11 cellular contexts compared by ENCODE assay signal in the genomic region with DNA sequence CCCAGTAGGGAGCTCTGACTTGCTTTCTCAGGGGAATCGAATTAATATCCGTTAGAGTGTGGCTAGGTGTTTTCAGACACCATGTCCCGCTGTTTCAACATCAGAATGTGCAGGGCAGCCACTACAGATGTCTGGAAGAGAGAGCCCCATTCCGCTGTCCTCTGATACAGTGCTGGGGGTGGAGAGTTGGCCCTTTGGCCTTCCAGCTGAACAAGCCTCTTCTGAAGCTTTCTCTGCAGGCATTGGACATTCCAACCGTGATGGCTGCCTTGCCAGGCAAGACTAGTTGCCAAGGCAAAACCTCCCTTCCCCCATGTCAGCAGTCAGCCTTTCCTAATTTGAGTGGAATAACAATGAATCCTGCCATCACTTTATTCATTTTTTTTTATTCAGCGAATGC. TPM values are rescaled to one million over a fixed set of nuclear protein-coding genes. Genes with fewer than 3 reads are reported as not detected.
DNase-seq lines count a peak whose midpoint lies in the region; ATAC-seq and TF ChIP-seq lines count a peak whose summit lies in the region.
"Had no signal": no experiment of that assay in that cellular context is flagged by ENCODE, and none has a peak within 500 bp of the region (broad histone marks: within the 10 kb centered on the region; RNA-seq: fewer than 3 reads in every experiment).

No MANE protein-coding gene starts in this region.

- H3K36me3 Mint-ChIP-seq in activated naive CD8-positive, alpha-beta T cell treated with anti-CD3 and anti-CD28 coated beads, Interleukin-2, amount 10 ng/mL, durations not matched to agents 7 days and 5 days = peaks cover 17% of the 10 kb centered on the region

- DNase-seq in cardiac muscle cell (ENCODE audit: low read depth in 1 of 2, low spot score in 1 of 2) (peak; percentile 42 to 74), right atrium auricular region (ENCODE audit: low spot score) (no peak), right lobe of liver (peak; percentile 65 to 91 (median 87)), vagina (ENCODE audit: extremely low spot score in 2 of 2) (no peak), COR-L47 (lab: John Stamatoyannopoulos, UW) (no peak)
- no peak for DNase-seq in activated naive CD8-positive, alpha-beta T cell treated with anti-CD3 and anti-CD28 coated beads, Interleukin-2, amount 10 ng/mL, durations not matched to agents 7 days and 5 days
- DNase-seq: NCI-H187, ovary, RPMI8226 had no signal

- no peaks in the 10 kb centered on the region for H3K36me3 ChIP-seq in cardiac muscle cell
- H3K36me3 ChIP-seq in right atrium auricular region = no peaks in the 10 kb centered on the region
- peaks cover 0 to 14% (median under 1%) of the 10 kb centered on the region in 4 donors for H3K36me3 ChIP-seq in right lobe of liver
- peaks cover 0 to 8% of the 10 kb centered on the region in 2 donors for H3K36me3 ChIP-seq in vagina
- H3K36me3 ChIP-seq: ovary had no signal

- POLR2A ChIA-PET in activated naive CD8-positive, alpha-beta T cell treated with anti-CD3 and anti-CD28 coated beads, Interleukin-2, amount 10 ng/mL, durations not matched to agents 7 days and 5 days (lab: Charles Lee) = interaction anchor here (2.1 kb wide), 1 partner anchor 94 kb away, joined by 12 read pairs; the partner anchor contains the start of gene ZFAND6

- no peaks in the 10 kb centered on the region for H3K27me3 ChIP-seq in cardiac muscle cell
- H3K27me3 ChIP-seq in right atrium auricular region = no peaks in the 10 kb centered on the region
- H3K27me3 ChIP-seq in right lobe of liver = no peaks in the 10 kb centered on the region
- no peaks in the 10 kb centered on the region for H3K27me3 ChIP-seq in vagina
- H3K27me3 ChIP-seq: ovary had no signal

- H3K4me1 Mint-ChIP-seq in activated naive CD8-positive, alpha-beta T cell treated with anti-CD3 and anti-CD28 coated beads, Interleukin-2, amount 10 ng/mL, durations not matched to agents 7 days and 5 days = peaks cover 25% of the 10 kb centered on the region

- peak; percentile 80 for TF ChIP-seq POLR2A in right lobe of liver (IDR thresholded peaks at IDR 0.05)
- no peak for TF ChIP-seq POLR2A in vagina (IDR thresholded peaks at IDR 0.05)

- 47% methylated on average over 2 of the region's 6 CpGs for WGBS in right lobe of liver (ENCODE audit: insufficient coverage, low coverage, low lambda C conversion rate, missing lambda C conversion rate)

- intact Hi-C loops in right lobe of liver (cut with DNase I) (no loop called here), vagina (cut with DNase I) (loop anchor here (5.0 to 10.0 kb wide), 2 partner anchors 70 to 97 kb away; partner anchors contain the start of gene ZFAND6)

- H3K27ac Mint-ChIP-seq in activated naive CD8-positive, alpha-beta T cell treated with anti-CD3 and anti-CD28 coated beads, Interleukin-2, amount 10 ng/mL, durations not matched to agents 7 days and 5 days = peak overlapping the region; percentile 76

- no peak overlapping the region for H3K4me3 ChIP-seq in cardiac muscle cell
- H3K4me3 ChIP-seq in right atrium auricular region = no peak overlapping the region
- H3K4me3 ChIP-seq in right lobe of liver = peak overlapping the region; percentile 62 to 77 (median 73)
- no peak overlapping the region for H3K4me3 ChIP-seq in vagina
- H3K4me3 ChIP-seq: ovary had no signal

- no peaks in the 10 kb centered on the region for H3K9me3 Mint-ChIP-seq in activated naive CD8-positive, alpha-beta T cell treated with anti-CD3 and anti-CD28 coated beads, Interleukin-2, amount 10 ng/mL, durations not matched to agents 7 days and 5 days

- no peaks in the 10 kb centered on the region for H3K9me3 ChIP-seq in cardiac muscle cell (ENCODE audit: low read depth)
- no peaks in the 10 kb centered on the region for H3K9me3 ChIP-seq in right atrium auricular region
- no peaks in the 10 kb centered on the region for H3K9me3 ChIP-seq in right lobe of liver
- H3K9me3 ChIP-seq in vagina = no peaks in the 10 kb centered on the region
- H3K9me3 ChIP-seq: ovary had no signal

- H3K27ac ChIP-seq in cardiac muscle cell (no peak overlapping the region), right atrium auricular region (no peak overlapping the region), right lobe of liver (peak overlapping the region in 2 of 3 donors; percentile 62 to 71), vagina (peak overlapping the region; percentile 11)
- H3K27ac ChIP-seq: ovary had no signal

- no peak for ATAC-seq in activated naive CD8-positive, alpha-beta T cell treated with anti-CD3 and anti-CD28 coated beads, Interleukin-2, amount 10 ng/mL, durations not matched to agents 7 days and 5 days (ENCODE audit: low read depth)
- ATAC-seq in right lobe of liver (peak; percentile 48 to 58 (median 56)), GM21529 (IDR thresholded peaks at IDR 0.05; ENCODE audit: unreplicated experiment) (no peak), GM21619 (IDR thresholded peaks at IDR 0.05; ENCODE audit: unreplicated experiment) (no peak)

- no peaks in the 10 kb centered on the region for H3K27me3 Mint-ChIP-seq in activated naive CD8-positive, alpha-beta T cell treated with anti-CD3 and anti-CD28 coated beads, Interleukin-2, amount 10 ng/mL, durations not matched to agents 7 days and 5 days

- H3K4me3 Mint-ChIP-seq in activated naive CD8-positive, alpha-beta T cell treated with anti-CD3 and anti-CD28 coated beads, Interleukin-2, amount 10 ng/mL, durations not matched to agents 7 days and 5 days = peak overlapping the region; percentile 94

- TF ChIP-seq CTCF in cardiac muscle cell (IDR thresholded peaks at IDR 0.05; ENCODE audit: low read depth, low read length) = no peak
- no peak for TF ChIP-seq CTCF in right atrium auricular region (IDR thresholded peaks at IDR 0.05)
- TF ChIP-seq CTCF in right lobe of liver (IDR thresholded peaks at IDR 0.05) = no peak
- TF ChIP-seq CTCF in vagina (IDR thresholded peaks at IDR 0.05) = no peak

- peaks cover 19% of the 10 kb centered on the region for H3K4me1 ChIP-seq in cardiac muscle cell (ENCODE audit: low read depth)
- peaks cover 0 to 18% of the 10 kb centered on the region in 2 donors for H3K4me1 ChIP-seq in right atrium auricular region
- H3K4me1 ChIP-seq in right lobe of liver = peaks cover 0 to 75% (median 30%) of the 10 kb centered on the region in 4 donors
- H3K4me1 ChIP-seq in vagina = peaks cover 24% of the 10 kb centered on the region

RNA-seq across cellular contexts. Expression of gene FAH, which starts 1.5 kb away (rescaled TPM):
- 18.2 and 25.5 TPM in 2 replicates for total RNA-seq in cardiac muscle cell
- 26.1 and 46.4 TPM in 2 replicates for polyA plus RNA-seq in cardiac muscle cell
- 10 to 100 TPM; 14.4 to 14.6 TPM for total RNA-seq in right atrium auricular region
- 10 to 100 TPM; 32.0 to 34.6 TPM for total RNA-seq in activated naive CD8-positive, alpha-beta T cell treated with anti-CD3 and anti-CD28 coated beads, Interleukin-2, amount 10 ng/mL, durations not matched to agents 7 days and 5 days
- total RNA-seq in right lobe of liver = 100 to 1,000 TPM; 164 to 250 (median 219) TPM
- total RNA-seq in vagina = 27.3 TPM

Comparison
In these comparisons a context has a peak if more than half of its experiments do, and no peak if none do; other contexts are left out.
1. DNase-seq: peak in cardiac muscle cell (2 of 2) and right lobe of liver (3 of 3); none in right atrium auricular region (single experiment), activated naive CD8-positive, alpha-beta T cell treated with anti-CD3 and anti-CD28 coated beads, Interleukin-2, amount 10 ng/mL, durations not matched to agents 7 days and 5 days (single experiment), vagina (0 of 2) and COR-L47 (single experiment).
2. H3K27ac ChIP-seq: peak in right lobe of liver (2 of 3) and vagina (single experiment); none in cardiac muscle cell (single experiment) and right atrium auricular region (0 of 2).
3. H3K4me3 ChIP-seq: peak in right lobe of liver (3 of 3); none in cardiac muscle cell (single experiment), right atrium auricular region (0 of 2) and vagina (0 of 2).
4. ATAC-seq: peak in right lobe of liver (4 of 4); none in activated naive CD8-positive, alpha-beta T cell treated with anti-CD3 and anti-CD28 coated beads, Interleukin-2, amount 10 ng/mL, durations not matched to agents 7 days and 5 days (single experiment), GM21529 (single experiment) and GM21619 (single experiment).